19 cellular contexts compared by ENCODE assay signal in genomic region chrX:57565198-57565597, GRCh38.
"Had no signal": no experiment of that assay in that cellular context is flagged by ENCODE, and none has a peak within 500 bp of the region (broad histone marks: within the 10 kb centered on the region; RNA-seq: fewer than 3 reads in every experiment).

No MANE protein-coding gene starts in this region.

- H3K27ac Mint-ChIP-seq: natural killer cell; stimulated activated memory B cell treated with anti-CD40 and anti-IgM and Interleukin-4, amounts not matched to agents 10 μg/mL and 1 μg/mL and 100 μg/mL, for 72 hours; stimulated activated naive CD8-positive, alpha-beta T cell treated with anti-CD3 and anti-CD28 coated beads, Interleukin-15, Interleukin-2, amounts not matched to agents 100 ng/mL and 50 ng/mL, for 24 hours had no signal

- DNase-seq: cortex of kidney; hypothalamus; left ventricle myocardium superior; lower lobe of right lung; natural killer cell; occipital lobe; ovary; posterior cingulate gyrus; psoas muscle; right cardiac atrium; spleen; stimulated activated CD4-positive, alpha-beta T cell treated with anti-CD3 and anti-CD28 coated beads, Interleukin-4, amount 100 ng/mL, for 4 hours; transverse colon; upper lobe of right lung; uterus had no signal

- H3K4me1 Mint-ChIP-seq: natural killer cell; stimulated activated memory B cell treated with anti-CD40 and anti-IgM and Interleukin-4, amounts not matched to agents 10 μg/mL and 1 μg/mL and 100 μg/mL, for 72 hours had no signal

- H3K27me3 Mint-ChIP-seq: stimulated activated naive CD8-positive, alpha-beta T cell treated with anti-CD3 and anti-CD28 coated beads, Interleukin-15, Interleukin-2, amounts not matched to agents 100 ng/mL and 50 ng/mL, for 24 hours had no signal

- H3K4me1 ChIP-seq: lower lobe of right lung, psoas muscle, spleen, suprapubic skin, transverse colon, upper lobe of right lung, uterus had no signal

- H3K4me3 Mint-ChIP-seq: natural killer cell; stimulated activated memory B cell treated with anti-CD40 and anti-IgM and Interleukin-4, amounts not matched to agents 10 μg/mL and 1 μg/mL and 100 μg/mL, for 72 hours; stimulated activated naive CD8-positive, alpha-beta T cell treated with anti-CD3 and anti-CD28 coated beads, Interleukin-15, Interleukin-2, amounts not matched to agents 100 ng/mL and 50 ng/mL, for 24 hours had no signal

- H3K27ac ChIP-seq: lower lobe of right lung, ovary, psoas muscle, skin epidermis, spleen, suprapubic skin, transverse colon, upper lobe of right lung, uterus had no signal

- H3K36me3 ChIP-seq: lower lobe of right lung, ovary, spleen, suprapubic skin, transverse colon, upper lobe of right lung, uterus had no signal

- H3K9me3 Mint-ChIP-seq: natural killer cell; stimulated activated naive CD8-positive, alpha-beta T cell treated with anti-CD3 and anti-CD28 coated beads, Interleukin-15, Interleukin-2, amounts not matched to agents 100 ng/mL and 50 ng/mL, for 24 hours had no signal

- H3K36me3 Mint-ChIP-seq: natural killer cell; stimulated activated memory B cell treated with anti-CD40 and anti-IgM and Interleukin-4, amounts not matched to agents 10 μg/mL and 1 μg/mL and 100 μg/mL, for 72 hours had no signal

- ATAC-seq: left ventricle myocardium superior; lower lobe of right lung; natural killer cell; psoas muscle; right cardiac atrium; stimulated activated memory B cell treated with anti-CD40 and anti-IgM and Interleukin-4, amounts not matched to agents 10 μg/mL and 1 μg/mL and 100 μg/mL, for 72 hours; upper lobe of right lung had no signal

- H3K27me3 ChIP-seq: ovary, spleen, suprapubic skin, transverse colon, upper lobe of right lung, uterus had no signal

- H3K4me3 ChIP-seq: lower lobe of right lung, ovary, psoas muscle, skin epidermis, spleen, suprapubic skin, transverse colon, upper lobe of right lung, uterus had no signal
